Comparison of ENCODE assay signal across 8 cellular contexts in genomic region chr9:96419691-96419969, GRCh38. TPM values are rescaled to one million over a fixed set of nuclear protein-coding genes. Genes with fewer than 3 reads are reported as not detected.
DNase-seq lines count a peak whose midpoint lies in the region; ATAC-seq and TF ChIP-seq lines count a peak whose summit lies in the region.

No MANE protein-coding gene starts in this region.

- no peaks in the 10 kb centered on the region for H4K20me1 ChIP-seq in SK-N-SH (ENCODE audit: insufficient read depth)

- peak overlapping the region; percentile 90 for H3K27ac Mint-ChIP-seq in activated T-helper 2 cell treated with anti-CD3 and anti-CD28 coated beads, Interferon-gamma antibody, Interleukin-2, Interleukin-4, amounts not matched to agents 10 μg/mL and 5 μg/mL and 100 μg/mL, durations not matched to agents 14 hours and 24 hours and 36 hours

- 13% methylated on average over 2 of the region's 2 CpGs for WGBS in SK-N-SH (ENCODE audit: low lambda C conversion rate)
- WGBS in stomach, 5 donors = 19 to 47% (median 40%) methylated on average over 2 of the region's 2 CpGs

- H3K27me3 ChIP-seq in SK-N-SH (ENCODE audit: insufficient read depth) = no peaks in the 10 kb centered on the region
- H3K27me3 ChIP-seq in iPS-18a (ENCODE audit: control insufficient read depth, insufficient read depth, low read length) = no peaks in the 10 kb centered on the region
- no peaks in the 10 kb centered on the region for H3K27me3 ChIP-seq in stomach

- H3K4me3 Mint-ChIP-seq in activated T-helper 2 cell treated with anti-CD3 and anti-CD28 coated beads, Interferon-gamma antibody, Interleukin-2, Interleukin-4, amounts not matched to agents 10 μg/mL and 5 μg/mL and 100 μg/mL, durations not matched to agents 14 hours and 24 hours and 36 hours (ENCODE audit: low read depth) = peak overlapping the region; percentile 89

- intact Hi-C loops in activated T-helper 2 cell treated with anti-CD3 and anti-CD28 coated beads, Interferon-gamma antibody, Interleukin-2, Interleukin-4, amounts not matched to agents 10 μg/mL and 5 μg/mL and 100 μg/mL, durations not matched to agents 14 hours and 24 hours and 36 hours (cut with micrococcal nuclease) = loop anchor here (2.0 to 10.0 kb wide), 7 partner anchors 37 to 1215 kb away; partner anchors contain the start of genes ERCC6L2, NCBP1, PRXL2C and SLC35D2
- intact Hi-C loops in stomach (cut with DNase I; ENCODE audit: low total_unique reads) = no loop called here

- no peaks in the 10 kb centered on the region for H3K27me3 Mint-ChIP-seq in activated T-helper 2 cell treated with anti-CD3 and anti-CD28 coated beads, Interferon-gamma antibody, Interleukin-2, Interleukin-4, amounts not matched to agents 10 μg/mL and 5 μg/mL and 100 μg/mL, durations not matched to agents 14 hours and 24 hours and 36 hours (ENCODE audit: low read depth)

- peaks cover 17% of the 10 kb centered on the region for H3F3A ChIP-seq in SK-N-SH (replicated peaks; ENCODE audit: insufficient read depth)

- H3K4me1 Mint-ChIP-seq in activated T-helper 2 cell treated with anti-CD3 and anti-CD28 coated beads, Interferon-gamma antibody, Interleukin-2, Interleukin-4, amounts not matched to agents 10 μg/mL and 5 μg/mL and 100 μg/mL, durations not matched to agents 14 hours and 24 hours and 36 hours (ENCODE audit: low read depth) = peaks cover 21% of the 10 kb centered on the region

- H3K4me1 ChIP-seq in SK-N-SH (ENCODE audit: control insufficient read depth in 1 of 2, insufficient read depth in 2 of 2, low read depth in 1 of 2, low read length in 1 of 2) (peaks cover 15 to 17% of the 10 kb centered on the region in 2 experiments), iPS-18a (ENCODE audit: control insufficient read depth, low read depth, low read length) (peaks cover 25% of the 10 kb centered on the region), stomach (peaks cover 19 to 40% (median 32%) of the 10 kb centered on the region in 4 donors)

- H3K9me3 Mint-ChIP-seq in activated T-helper 2 cell treated with anti-CD3 and anti-CD28 coated beads, Interferon-gamma antibody, Interleukin-2, Interleukin-4, amounts not matched to agents 10 μg/mL and 5 μg/mL and 100 μg/mL, durations not matched to agents 14 hours and 24 hours and 36 hours = no peaks in the 10 kb centered on the region

- TF ChIP-seq CTCF in SK-N-SH (IDR thresholded peaks at IDR 0.05) (no peak), stomach (IDR thresholded peaks at IDR 0.05) (no peak)

- POLR2A ChIA-PET in SK-N-SH (lab: Yijun Ruan, JAX) = interaction anchor here (1.3 kb wide), 1 partner anchor 31 kb away, joined by 4 read pairs; no protein-coding TSS in a partner anchor

- TF ChIP-seq RAD21 in SK-N-SH (IDR thresholded peaks at IDR 0.05; ENCODE audit: low read length) = no peak

- TF ChIP-seq EP300 in SK-N-SH (IDR thresholded peaks at IDR 0.05; ENCODE audit: borderline replicate concordance in 1 of 2, low read depth in 1 of 2, low read length in 1 of 2) = no peak
- TF ChIP-seq EP300 in stomach (IDR thresholded peaks at IDR 0.05) = no peak

- H3K9me3 ChIP-seq in SK-N-SH (no peaks in the 10 kb centered on the region), iPS-18a (ENCODE audit: control insufficient read depth, low read depth, low read length) (no peaks in the 10 kb centered on the region), stomach (no peaks in the 10 kb centered on the region)

- H3K36me3 Mint-ChIP-seq in activated T-helper 2 cell treated with anti-CD3 and anti-CD28 coated beads, Interferon-gamma antibody, Interleukin-2, Interleukin-4, amounts not matched to agents 10 μg/mL and 5 μg/mL and 100 μg/mL, durations not matched to agents 14 hours and 24 hours and 36 hours (ENCODE audit: low read depth) = peaks cover 11% of the 10 kb centered on the region

- H3K4me3 ChIP-seq in SK-N-SH (ENCODE audit: low read depth in 2 of 2, low read length in 1 of 2) (peak overlapping the region; percentile 82 to 90), iPS-18a (ENCODE audit: low read length) (peak overlapping the region; percentile 87), stomach (peak overlapping the region; percentile 78 to 95 (median 91))

- TF ChIP-seq POLR2A in stomach (IDR thresholded peaks at IDR 0.05) = no peak

- DNase-seq in SK-N-SH (no peak), stomach (no peak), NCI-H774 (lab: John Stamatoyannopoulos, UW) (no peak), DMS153 treated with DMSO at 0.1 percent for 48 hours (lab: John Stamatoyannopoulos, UW; ENCODE audit: unreplicated experiment) (no peak)
- DNase-seq in activated T-helper 2 cell treated with anti-CD3 and anti-CD28 coated beads, Interferon-gamma antibody, Interleukin-2, Interleukin-4, amounts not matched to agents 10 μg/mL and 5 μg/mL and 100 μg/mL, durations not matched to agents 14 hours and 24 hours and 36 hours (ENCODE audit: low spot score) = no peak

- peaks cover 26% of the 10 kb centered on the region for H3K79me2 ChIP-seq in SK-N-SH (ENCODE audit: insufficient read depth)

- H3K27ac ChIP-seq in SK-N-SH (ENCODE audit: low read depth in 2 of 2, low read length in 1 of 2) (peak overlapping the region; percentile 90 to 94), iPS-18a (ENCODE audit: low read length) (no peak overlapping the region), stomach (peak overlapping the region in 4 of 5 donors; percentile 98 to 100 (median 99))

- H2AFZ ChIP-seq in SK-N-SH (ENCODE audit: low read depth) = peak overlapping the region; percentile 75

- H3K4me2 ChIP-seq in SK-N-SH = peak overlapping the region; percentile 80

- H3K36me3 ChIP-seq in SK-N-SH (replicated peaks in 1 of 2; ENCODE audit: control insufficient read depth in 1 of 2, insufficient read depth in 2 of 2, low read length in 1 of 2) (no peaks in the 10 kb centered on the region), iPS-18a (ENCODE audit: control insufficient read depth, low read depth, low read length) (no peaks in the 10 kb centered on the region), stomach (no peaks in the 10 kb centered on the region)

- H3K9ac ChIP-seq in SK-N-SH (peak overlapping the region; percentile 86), iPS-18a (ENCODE audit: low read length) (peak overlapping the region; percentile 85)

- ATAC-seq in SK-N-SH treated with all-trans-retinoic acid at 6 μM for 48 hours (no peak), HG02763 (IDR thresholded peaks at IDR 0.05; ENCODE audit: unreplicated experiment) (no peak)

- CTCF ChIA-PET in SK-N-SH (lab: Yijun Ruan, JAX) = interaction anchor here (0.8 to 1.2 kb wide), 5 partner anchors 15 to 247 kb away, joined by 3 to 5 read pairs (median 3); no protein-coding TSS in a partner anchor

- no peaks in the 10 kb centered on the region for H3K9me2 ChIP-seq in SK-N-SH

TF ChIP-seq in SK-N-SH, 30 proteins besides CTCF, POLR2A, EP300 and RAD21 (continues in another document):
- no peak for TF ChIP-seq MAX (IDR thresholded peaks at IDR 0.05; ENCODE audit: low read depth)
- TF ChIP-seq FOXM1 (IDR thresholded peaks at IDR 0.05; ENCODE audit: low read depth) = no peak

TF ChIP-seq in SK-N-SH treated with all-trans-retinoic acid at 6 μM for 48 hours, 23 proteins besides CTCF, POLR2A, EP300 and RAD21 (continues in another document):
- TF ChIP-seq SNAI2 (CRISPR knock-in tag; IDR thresholded peaks at IDR 0.05) (no peak), ARNTL (CRISPR knock-in tag; IDR thresholded peaks at IDR 0.05; ENCODE audit: borderline replicate concordance, low read depth) (no peak), ZNF8 (CRISPR knock-in tag; IDR thresholded peaks at IDR 0.05) (no peak), ISL1 (CRISPR knock-in tag; IDR thresholded peaks at IDR 0.05) (no peak), ZNF70 (CRISPR knock-in tag; IDR thresholded peaks at IDR 0.05) (no peak)

RNA-seq across cellular contexts. Expression of gene ZNF367, which starts 1.5 kb away (rescaled TPM):
- polyA plus RNA-seq in SK-N-SH (2012; rRNA removed) (1.5 TPM in 2 replicates), stomach (1 to 10 TPM; 1.6 to 1.9 (median 1.8) TPM)
- polyA plus RNA-seq in SK-N-SH (2012; cell fraction: cytosol; rRNA removed) = 1.6 and 1.7 TPM in 2 replicates
- 1.8 and 2.3 TPM in 2 replicates for polyA plus RNA-seq in SK-N-SH (2012; cell fraction: nucleus; rRNA removed)
- 19.5 and 19.6 TPM in 2 replicates for total RNA-seq in activated T-helper 2 cell treated with anti-CD3 and anti-CD28 coated beads, Interferon-gamma antibody, Interleukin-2, Interleukin-4, amounts not matched to agents 10 μg/mL and 5 μg/mL and 100 μg/mL, durations not matched to agents 14 hours and 24 hours and 36 hours
- total RNA-seq in stomach = 1 to 10 TPM in 3 of 5 donors, under 1 TPM in 1, not detected in 1; 0.58 to 9.8 (median 5.4) TPM

RNA-seq across cellular contexts. Expression of gene HABP4, which starts 30.3 kb away (rescaled TPM):
- polyA plus RNA-seq in SK-N-SH (2012; rRNA removed) (18.4 and 19.0 TPM in 2 replicates), stomach (10 to 100 TPM in 2 of 3 donors, 1 to 10 TPM in 1; 9.6 to 13.2 (median 10.2) TPM)
- 23.8 and 31.6 TPM in 2 replicates for polyA plus RNA-seq in SK-N-SH (2012; cell fraction: cytosol; rRNA removed)
- 16.8 and 18.3 TPM in 2 replicates for polyA plus RNA-seq in SK-N-SH (2012; cell fraction: nucleus; rRNA removed)
- 14.3 and 14.4 TPM in 2 replicates for total RNA-seq in activated T-helper 2 cell treated with anti-CD3 and anti-CD28 coated beads, Interferon-gamma antibody, Interleukin-2, Interleukin-4, amounts not matched to agents 10 μg/mL and 5 μg/mL and 100 μg/mL, durations not matched to agents 14 hours and 24 hours and 36 hours
- total RNA-seq in stomach = 10 to 100 TPM in 2 of 5 donors, 1 to 10 TPM in 2, under 1 TPM in 1; 0.58 to 45.1 (median 9.2) TPM

RNA-seq across cellular contexts. Expression of gene SLC35D2, which starts 36.1 kb away (rescaled TPM):
- 26.1 and 27.0 TPM in 2 replicates for polyA plus RNA-seq in SK-N-SH (2012; rRNA removed)
- polyA plus RNA-seq in SK-N-SH (2012; cell fraction: cytosol; rRNA removed) = 35.4 and 41.2 TPM in 2 replicates
- 16.6 and 24.0 TPM in 2 replicates for polyA plus RNA-seq in SK-N-SH (2012; cell fraction: nucleus; rRNA removed)
- 7.0 and 8.0 TPM in 2 replicates for total RNA-seq in activated T-helper 2 cell treated with anti-CD3 and anti-CD28 coated beads, Interferon-gamma antibody, Interleukin-2, Interleukin-4, amounts not matched to agents 10 μg/mL and 5 μg/mL and 100 μg/mL, durations not matched to agents 14 hours and 24 hours and 36 hours
- total RNA-seq in stomach = 10 to 100 TPM; 13.8 to 43.3 (median 20.7) TPM
- polyA plus RNA-seq in stomach = 10 to 100 TPM; 21.5 to 42.0 (median 23.3) TPM
